2 cellular contexts compared by ENCODE assay signal in genomic region chr1:53519412-53519811, GRCh38.
TF ChIP-seq lines count a peak whose summit lies in the region.

No MANE protein-coding gene starts in this region.

TF ChIP-seq in IMR-90, 13 proteins besides CTCF, POLR2A, EP300 and RAD21:
- TF ChIP-seq MAFK (IDR thresholded peaks at IDR 0.05; ENCODE audit: low read depth, low read length) (no peak), BHLHE40 (IDR thresholded peaks at IDR 0.05; ENCODE audit: low read depth, low read length) (no peak), FOS (IDR thresholded peaks at IDR 0.05; ENCODE audit: low read depth, low read length) (no peak), RFX5 (IDR thresholded peaks at IDR 0.05; ENCODE audit: low read depth, low read length) (no peak), NFE2L2 (IDR thresholded peaks at IDR 0.05; ENCODE audit: low read depth, low read length) (no peak), MAZ (IDR thresholded peaks at IDR 0.05; ENCODE audit: borderline replicate concordance, low read depth, low read length) (no peak), SMC3 (IDR thresholded peaks at IDR 0.05; ENCODE audit: low read depth, low read length) (no peak), RCOR1 (IDR thresholded peaks at IDR 0.05; ENCODE audit: insufficient replicate concordance, low read length) (no peak), CEBPB (IDR thresholded peaks at IDR 0.05; ENCODE audit: low read depth, low read length) (no peak), USF2 (IDR thresholded peaks at IDR 0.05; ENCODE audit: low read depth, low read length) (no peak), CHD1 (IDR thresholded peaks at IDR 0.05; ENCODE audit: low read depth, low read length) (no peak), MXI1 (IDR thresholded peaks at IDR 0.05; ENCODE audit: borderline replicate concordance, low read depth, low read length) (no peak)
- TF ChIP-seq, protein P1, sequence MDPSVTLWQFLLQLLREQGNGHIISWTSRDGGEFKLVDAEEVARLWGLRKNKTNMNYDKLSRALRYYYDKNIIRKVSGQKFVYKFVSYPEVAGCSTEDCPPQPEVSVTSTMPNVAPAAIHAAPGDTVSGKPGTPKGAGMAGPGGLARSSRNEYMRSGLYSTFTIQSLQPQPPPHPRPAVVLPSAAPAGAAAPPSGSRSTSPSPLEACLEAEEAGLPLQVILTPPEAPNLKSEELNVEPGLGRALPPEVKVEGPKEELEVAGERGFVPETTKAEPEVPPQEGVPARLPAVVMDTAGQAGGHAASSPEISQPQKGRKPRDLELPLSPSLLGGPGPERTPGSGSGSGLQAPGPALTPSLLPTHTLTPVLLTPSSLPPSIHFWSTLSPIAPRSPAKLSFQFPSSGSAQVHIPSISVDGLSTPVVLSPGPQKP (IDR thresholded peaks at IDR 0.05; ENCODE audit: borderline replicate concordance, low read depth, low read length): no peak

TF ChIP-seq in GM23338, 12 proteins besides CTCF, POLR2A, EP300 and RAD21:
- TF ChIP-seq, protein P2, sequence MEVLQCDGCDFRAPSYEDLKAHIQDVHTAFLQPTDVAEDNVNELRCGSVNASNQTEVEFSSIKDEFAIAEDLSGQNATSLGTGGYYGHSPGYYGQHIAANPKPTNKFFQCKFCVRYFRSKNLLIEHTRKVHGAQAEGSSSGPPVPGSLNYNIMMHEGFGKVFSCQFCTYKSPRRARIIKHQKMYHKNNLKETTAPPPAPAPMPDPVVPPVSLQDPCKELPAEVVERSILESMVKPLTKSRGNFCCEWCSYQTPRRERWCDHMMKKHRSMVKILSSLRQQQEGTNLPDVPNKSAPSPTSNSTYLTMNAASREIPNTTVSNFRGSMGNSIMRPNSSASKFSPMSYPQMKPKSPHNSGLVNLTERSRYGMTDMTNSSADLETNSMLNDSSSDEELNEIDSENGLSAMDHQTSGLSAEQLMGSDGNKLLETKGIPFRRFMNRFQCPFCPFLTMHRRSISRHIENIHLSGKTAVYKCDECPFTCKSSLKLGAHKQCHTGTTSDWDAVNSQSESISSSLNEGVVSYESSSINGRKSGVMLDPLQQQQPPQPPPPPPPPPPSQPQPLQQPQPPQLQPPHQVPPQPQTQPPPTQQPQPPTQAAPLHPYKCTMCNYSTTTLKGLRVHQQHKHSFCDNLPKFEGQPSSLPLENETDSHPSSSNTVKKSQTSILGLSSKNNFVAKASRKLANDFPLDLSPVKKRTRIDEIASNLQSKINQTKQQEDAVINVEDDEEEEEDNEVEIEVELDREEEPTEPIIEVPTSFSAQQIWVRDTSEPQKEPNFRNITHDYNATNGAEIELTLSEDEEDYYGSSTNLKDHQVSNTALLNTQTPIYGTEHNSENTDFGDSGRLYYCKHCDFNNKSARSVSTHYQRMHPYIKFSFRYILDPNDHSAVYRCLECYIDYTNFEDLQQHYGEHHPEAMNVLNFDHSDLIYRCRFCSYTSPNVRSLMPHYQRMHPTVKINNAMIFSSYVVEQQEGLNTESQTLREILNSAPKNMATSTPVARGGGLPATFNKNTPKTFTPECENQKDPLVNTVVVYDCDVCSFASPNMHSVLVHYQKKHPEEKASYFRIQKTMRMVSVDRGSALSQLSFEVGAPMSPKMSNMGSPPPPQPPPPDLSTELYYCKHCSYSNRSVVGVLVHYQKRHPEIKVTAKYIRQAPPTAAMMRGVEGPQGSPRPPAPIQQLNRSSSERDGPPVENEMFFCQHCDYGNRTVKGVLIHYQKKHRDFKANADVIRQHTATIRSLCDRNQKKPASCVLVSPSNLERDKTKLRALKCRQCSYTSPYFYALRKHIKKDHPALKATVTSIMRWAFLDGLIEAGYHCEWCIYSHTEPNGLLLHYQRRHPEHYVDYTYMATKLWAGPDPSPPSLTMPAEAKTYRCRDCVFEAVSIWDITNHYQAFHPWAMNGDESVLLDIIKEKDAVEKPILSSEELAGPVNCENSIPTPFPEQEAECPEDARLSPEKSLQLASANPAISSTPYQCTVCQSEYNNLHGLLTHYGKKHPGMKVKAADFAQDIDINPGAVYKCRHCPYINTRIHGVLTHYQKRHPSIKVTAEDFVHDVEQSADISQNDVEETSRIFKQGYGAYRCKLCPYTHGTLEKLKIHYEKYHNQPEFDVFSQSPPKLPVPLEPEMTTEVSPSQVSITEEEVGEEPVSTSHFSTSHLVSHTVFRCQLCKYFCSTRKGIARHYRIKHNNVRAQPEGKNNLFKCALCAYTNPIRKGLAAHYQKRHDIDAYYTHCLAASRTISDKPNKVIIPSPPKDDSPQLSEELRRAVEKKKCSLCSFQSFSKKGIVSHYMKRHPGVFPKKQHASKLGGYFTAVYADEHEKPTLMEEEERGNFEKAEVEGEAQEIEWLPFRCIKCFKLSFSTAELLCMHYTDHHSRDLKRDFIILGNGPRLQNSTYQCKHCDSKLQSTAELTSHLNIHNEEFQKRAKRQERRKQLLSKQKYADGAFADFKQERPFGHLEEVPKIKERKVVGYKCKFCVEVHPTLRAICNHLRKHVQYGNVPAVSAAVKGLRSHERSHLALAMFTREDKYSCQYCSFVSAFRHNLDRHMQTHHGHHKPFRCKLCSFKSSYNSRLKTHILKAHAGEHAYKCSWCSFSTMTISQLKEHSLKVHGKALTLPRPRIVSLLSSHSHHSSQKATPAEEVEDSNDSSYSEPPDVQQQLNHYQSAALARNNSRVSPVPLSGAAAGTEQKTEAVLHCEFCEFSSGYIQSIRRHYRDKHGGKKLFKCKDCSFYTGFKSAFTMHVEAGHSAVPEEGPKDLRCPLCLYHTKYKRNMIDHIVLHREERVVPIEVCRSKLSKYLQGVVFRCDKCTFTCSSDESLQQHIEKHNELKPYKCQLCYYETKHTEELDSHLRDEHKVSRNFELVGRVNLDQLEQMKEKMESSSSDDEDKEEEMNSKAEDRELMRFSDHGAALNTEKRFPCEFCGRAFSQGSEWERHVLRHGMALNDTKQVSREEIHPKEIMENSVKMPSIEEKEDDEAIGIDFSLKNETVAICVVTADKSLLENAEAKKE (CRISPR knock-in tag; IDR thresholded peaks at IDR 0.05): no peak
- TF ChIP-seq REST (IDR thresholded peaks at IDR 0.05; ENCODE audit: unreplicated experiment): no peak
- TF ChIP-seq POLR2AphosphoS5 (IDR thresholded peaks at IDR 0.05; ENCODE audit: low read depth): no peak
- TF ChIP-seq ZNF114 (CRISPR knock-in tag; IDR thresholded peaks at IDR 0.05): no peak
- no peak for TF ChIP-seq NANOG (IDR thresholded peaks at IDR 0.05; ENCODE audit: borderline replicate concordance)
- TF ChIP-seq, protein P3, sequence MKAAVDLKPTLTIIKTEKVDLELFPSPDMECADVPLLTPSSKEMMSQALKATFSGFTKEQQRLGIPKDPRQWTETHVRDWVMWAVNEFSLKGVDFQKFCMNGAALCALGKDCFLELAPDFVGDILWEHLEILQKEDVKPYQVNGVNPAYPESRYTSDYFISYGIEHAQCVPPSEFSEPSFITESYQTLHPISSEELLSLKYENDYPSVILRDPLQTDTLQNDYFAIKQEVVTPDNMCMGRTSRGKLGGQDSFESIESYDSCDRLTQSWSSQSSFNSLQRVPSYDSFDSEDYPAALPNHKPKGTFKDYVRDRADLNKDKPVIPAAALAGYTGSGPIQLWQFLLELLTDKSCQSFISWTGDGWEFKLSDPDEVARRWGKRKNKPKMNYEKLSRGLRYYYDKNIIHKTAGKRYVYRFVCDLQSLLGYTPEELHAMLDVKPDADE (IDR thresholded peaks at IDR 0.05): no peak
- no peak for TF ChIP-seq STAT1 (IDR thresholded peaks at IDR 0.05; ENCODE audit: unreplicated experiment)
- no peak for TF ChIP-seq CREB1 (CRISPR knock-in tag; IDR thresholded peaks at IDR 0.05; ENCODE audit: low read depth)
- no peak for TF ChIP-seq JUNB (IDR thresholded peaks at IDR 0.05; ENCODE audit: unreplicated experiment)
- TF ChIP-seq ZNF331 (CRISPR knock-in tag; IDR thresholded peaks at IDR 0.05; ENCODE audit: low read depth): no peak
- no peak for TF ChIP-seq EZH2 (IDR thresholded peaks at IDR 0.05; ENCODE audit: low read depth, unreplicated experiment)
- TF ChIP-seq EZH2phosphoT487 (IDR thresholded peaks at IDR 0.05; ENCODE audit: unreplicated experiment): no peak
